Comparison of ENCODE assay signal across 19 cellular contexts in genomic region chr14:42470427-42470719, GRCh38.
"Had no signal": no experiment of that assay in that cellular context is flagged by ENCODE, and none has a peak within 500 bp of the region (broad histone marks: within the 10 kb centered on the region; RNA-seq: fewer than 3 reads in every experiment).

No MANE protein-coding gene starts in this region.

- H3K27ac ChIP-seq: epithelial cell of prostate, esophagus muscularis mucosa, gastrocnemius medialis, heart right ventricle, neutrophil, sigmoid colon, skin epidermis, testis, tibial nerve had no signal

- H3K4me3 ChIP-seq: esophagus muscularis mucosa, gastrocnemius medialis, heart right ventricle, mucosa of descending colon, sigmoid colon, skin epidermis, testis, tibial nerve had no signal

- ATAC-seq: effector memory CD8-positive, alpha-beta T cell; gastrocnemius medialis; heart right ventricle; mucosa of descending colon; naive thymus-derived CD8-positive, alpha-beta T cell; stimulated activated naive B cell treated with anti-CD40 and anti-IgM and Interleukin-4, amounts not matched to agents 10 μg/mL and 1 μg/mL and 100 μg/mL, for 72 hours; stimulated activated naive CD8-positive, alpha-beta T cell treated with anti-CD3 and anti-CD28 coated beads, Interleukin-15, amount 100 ng/mL, for 72 hours had no signal

- H3K4me1 ChIP-seq: esophagus muscularis mucosa, gastrocnemius medialis, heart right ventricle, sigmoid colon, testis, tibial nerve had no signal

- FAIRE-seq: islet of Langerhans had no signal

- H3K36me3 ChIP-seq: esophagus muscularis mucosa, gastrocnemius medialis, heart right ventricle, neutrophil, sigmoid colon, tibial nerve had no signal

- DNase-seq: effector memory CD8-positive, alpha-beta T cell; gastrocnemius medialis; heart right ventricle; hypothalamus; mucosa of descending colon; naive thymus-derived CD8-positive, alpha-beta T cell; posterior cingulate gyrus; sigmoid colon; stimulated activated CD4-positive, alpha-beta T cell treated with anti-CD3 and anti-CD28 coated beads, Interleukin-2, amount 100 ng/mL, for 24 hours; stimulated activated CD4-positive, alpha-beta T cell treated with anti-CD3 and anti-CD28 coated beads, Interleukin-4, amount 100 ng/mL, for 4 hours; stimulated activated naive B cell treated with anti-CD40 and anti-IgM and Interleukin-4, amounts not matched to agents 10 μg/mL and 1 μg/mL and 100 μg/mL, for 72 hours; stimulated activated naive CD8-positive, alpha-beta T cell treated with anti-CD3 and anti-CD28 coated beads, Interleukin-15, amount 100 ng/mL, for 72 hours; testis had no signal

- H3K9me3 ChIP-seq: esophagus muscularis mucosa, gastrocnemius medialis, neutrophil, sigmoid colon, testis, tibial nerve had no signal

- H3K27me3 ChIP-seq: esophagus muscularis mucosa, gastrocnemius medialis, heart right ventricle, neutrophil, sigmoid colon, testis, tibial nerve had no signal
